22 cellular contexts compared by ENCODE assay signal in genomic region chr9:25975667-25976066, GRCh38.
"Had no signal": no experiment of that assay in that cellular context is flagged by ENCODE, and none has a peak within 500 bp of the region (broad histone marks: within the 10 kb centered on the region; RNA-seq: fewer than 3 reads in every experiment).

No MANE protein-coding gene starts in this region.

- FAIRE-seq: endometrium, endothelial cell of umbilical vein had no signal

- DNase-seq: activated CD4-positive, alpha-beta memory T cell treated with anti-CD3 and anti-CD28 coated beads for 36 hours; activated CD4-positive, alpha-beta T cell treated with anti-CD3 and anti-CD28 coated beads for 36 hours; activated CD4-positive, alpha-beta T cell treated with anti-CD3 and anti-CD28 coated beads, Interleukin-2, amount 10 ng/mL, durations not matched to agents 24 days and 14 days; activated CD4-positive, CD25-positive, alpha-beta regulatory T cell; activated CD4-positive, CD25-positive, alpha-beta regulatory T cell treated with anti-CD3 and anti-CD28 coated beads, Interleukin-2, amount 50 U/mL, for 72 hours; activated CD8-positive, alpha-beta memory T cell treated with anti-CD3 and anti-CD28 coated beads, Interleukin-2, amount 10 ng/mL, durations not matched to agents 7 days and 5 days; activated CD8-positive, alpha-beta memory T cell treated with anti-CD3 and anti-CD28 coated beads, Interleukin-2, amount 50 U/mL, for 4 hours; activated CD8-positive, alpha-beta T cell treated with anti-CD3 and anti-CD28 coated beads, Interleukin-2, amount 10 ng/mL, durations not matched to agents 7 days and 5 days; activated effector memory CD4-positive, alpha-beta T cell treated with anti-CD3 and anti-CD28 coated beads, Interleukin-2, amount 50 U/mL, for 16 hours; activated naive CD4-positive, alpha-beta T cell treated with anti-CD3 and anti-CD28 coated beads for 36 hours; activated naive CD8-positive, alpha-beta T cell treated with anti-CD3 and anti-CD28 coated beads, Interleukin-2, amount 10 ng/mL, durations not matched to agents 7 days and 5 days; activated T-cell treated with anti-CD3 and anti-CD28 coated beads, Interleukin-2, amount 50 U/mL, for 1 hour; activated T-cell treated with anti-CD3 and anti-CD28 coated beads, Interleukin-2, amount 50 U/mL, for 48 hours; central memory CD4-positive, alpha-beta T cell; cerebellar nuclear complex; colonic mucosa; effector CD8-positive, alpha-beta T cell; esophagus squamous epithelium; foreskin melanocyte; heart right ventricle had no signal
